In the genomic region with DNA sequence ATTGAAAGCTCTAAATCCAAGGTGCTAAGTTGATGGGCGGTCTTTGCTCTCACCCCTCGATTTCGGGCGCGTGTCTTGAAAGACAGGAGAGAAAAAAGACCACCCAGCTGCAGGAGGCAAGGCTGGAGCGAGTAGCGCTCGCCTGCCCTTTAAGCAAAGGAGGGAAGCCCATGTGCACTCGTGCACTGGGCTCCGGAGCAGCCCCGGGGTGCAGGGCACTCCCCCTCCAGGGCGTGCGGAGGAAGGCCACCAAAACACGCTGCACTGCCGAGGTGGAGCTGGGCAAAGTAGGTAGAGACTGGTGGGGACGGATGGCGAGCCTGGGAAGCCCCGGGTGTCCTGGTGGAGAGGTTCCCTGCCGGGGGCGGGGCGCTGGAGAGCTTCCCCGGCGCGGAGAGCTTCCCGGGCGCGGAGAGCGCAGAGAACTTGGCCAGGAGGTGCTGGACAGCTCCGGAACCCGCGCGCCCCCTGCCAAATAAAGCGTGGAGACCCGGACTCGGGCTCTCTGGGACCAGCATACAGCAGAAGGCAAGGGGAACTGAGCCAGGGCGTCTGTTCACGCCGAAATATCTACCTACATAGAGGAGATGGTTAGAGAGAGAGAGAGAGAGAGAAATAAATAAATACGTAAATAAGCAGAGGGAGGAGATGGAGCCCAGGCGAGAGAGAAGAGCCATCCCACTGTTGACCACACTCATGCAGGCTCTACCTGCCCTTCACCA, we compare ENCODE assay signal across 1 cellular context.
A peak's percentile ranks its signal among the peaks of the same experiment; 100 is the strongest.
TF ChIP-seq lines count a peak whose summit lies in the region.

No MANE protein-coding gene starts in this region.

TF ChIP-seq in HEK293, 187 proteins besides CTCF, POLR2A, EP300 and RAD21 (continued from another document and continues in another):
- TF ChIP-seq, protein P1, sequence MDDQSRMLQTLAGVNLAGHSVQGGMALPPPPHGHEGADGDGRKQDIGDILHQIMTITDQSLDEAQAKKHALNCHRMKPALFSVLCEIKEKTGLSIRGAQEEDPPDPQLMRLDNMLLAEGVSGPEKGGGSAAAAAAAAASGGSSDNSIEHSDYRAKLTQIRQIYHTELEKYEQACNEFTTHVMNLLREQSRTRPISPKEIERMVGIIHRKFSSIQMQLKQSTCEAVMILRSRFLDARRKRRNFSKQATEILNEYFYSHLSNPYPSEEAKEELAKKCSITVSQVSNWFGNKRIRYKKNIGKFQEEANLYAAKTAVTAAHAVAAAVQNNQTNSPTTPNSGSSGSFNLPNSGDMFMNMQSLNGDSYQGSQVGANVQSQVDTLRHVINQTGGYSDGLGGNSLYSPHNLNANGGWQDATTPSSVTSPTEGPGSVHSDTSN (CRISPR knock-in tag; IDR thresholded peaks at IDR 0.05) = no peak
- TF ChIP-seq ZNF341 (tag by site-specific recombination; IDR thresholded peaks at IDR 0.05; ENCODE audit: low read depth) (peak; percentile 94), ZNF112 (tag by site-specific recombination; IDR thresholded peaks at IDR 0.05) (no peak), ZNF169 (tag by site-specific recombination; IDR thresholded peaks at IDR 0.05) (no peak), MZF1 (tag by site-specific recombination; IDR thresholded peaks at IDR 0.05; ENCODE audit: borderline replicate concordance) (peak; percentile 47), ZNF2 (tag by site-specific recombination; IDR thresholded peaks at IDR 0.05) (peak; percentile 83), YY1 (tag by site-specific recombination; IDR thresholded peaks at IDR 0.05) (no peak), HOXC10 (CRISPR knock-in tag; IDR thresholded peaks at IDR 0.05) (no peak), ZNF544 (tag by site-specific recombination; IDR thresholded peaks at IDR 0.05) (no peak), ZNF184 (tag by site-specific recombination; IDR thresholded peaks at IDR 0.05) (no peak), ZNF561 (tag by site-specific recombination; IDR thresholded peaks at IDR 0.05; ENCODE audit: borderline replicate concordance) (0 out of 2 replicates have a peak, but pooled peaks have one; percentile 71), ZSCAN23 (tag by site-specific recombination; IDR thresholded peaks at IDR 0.05) (no peak), ZNF623 (tag by site-specific recombination; IDR thresholded peaks at IDR 0.05) (no peak), WT1 (tag by site-specific recombination; IDR thresholded peaks at IDR 0.05) (no peak), ZNF221 (tag by site-specific recombination; IDR thresholded peaks at IDR 0.05; ENCODE audit: borderline replicate concordance) (no peak), YY2 (tag by site-specific recombination; IDR thresholded peaks at IDR 0.05) (no peak), ZNF621 (tag by site-specific recombination; IDR thresholded peaks at IDR 0.05) (no peak), KLF7 (tag by site-specific recombination; IDR thresholded peaks at IDR 0.05; ENCODE audit: borderline replicate concordance) (no peak), ZNF701 (tag by site-specific recombination; IDR thresholded peaks at IDR 0.05) (no peak), ZNF248 (tag by site-specific recombination; IDR thresholded peaks at IDR 0.05) (no peak), ZSCAN16 (tag by site-specific recombination; IDR thresholded peaks at IDR 0.05) (no peak), ZFP41 (tag by site-specific recombination; IDR thresholded peaks at IDR 0.05; ENCODE audit: borderline replicate concordance) (no peak), KLF16 (tag by site-specific recombination; IDR thresholded peaks at IDR 0.05) (peak; percentile 66; the same call in 1 of the 2 replicates), HOXA7 (CRISPR knock-in tag; IDR thresholded peaks at IDR 0.05; ENCODE audit: borderline replicate concordance) (no peak), GLIS1 (tag by site-specific recombination; IDR thresholded peaks at IDR 0.05) (peak; percentile 67), ZNF366 (tag by site-specific recombination; conservative IDR thresholded peaks at IDR 0.05) (peak; percentile 86), KLF8 (tag by site-specific recombination; IDR thresholded peaks at IDR 0.05) (peak; percentile 44; the same call in 1 of the 2 replicates), PRDM1 (tag by site-specific recombination; IDR thresholded peaks at IDR 0.05) (no peak), ZNF155 (tag by site-specific recombination; IDR thresholded peaks at IDR 0.05) (no peak), ZNF133 (tag by site-specific recombination; IDR thresholded peaks at IDR 0.05) (no peak)
- TF ChIP-seq, protein P2, sequence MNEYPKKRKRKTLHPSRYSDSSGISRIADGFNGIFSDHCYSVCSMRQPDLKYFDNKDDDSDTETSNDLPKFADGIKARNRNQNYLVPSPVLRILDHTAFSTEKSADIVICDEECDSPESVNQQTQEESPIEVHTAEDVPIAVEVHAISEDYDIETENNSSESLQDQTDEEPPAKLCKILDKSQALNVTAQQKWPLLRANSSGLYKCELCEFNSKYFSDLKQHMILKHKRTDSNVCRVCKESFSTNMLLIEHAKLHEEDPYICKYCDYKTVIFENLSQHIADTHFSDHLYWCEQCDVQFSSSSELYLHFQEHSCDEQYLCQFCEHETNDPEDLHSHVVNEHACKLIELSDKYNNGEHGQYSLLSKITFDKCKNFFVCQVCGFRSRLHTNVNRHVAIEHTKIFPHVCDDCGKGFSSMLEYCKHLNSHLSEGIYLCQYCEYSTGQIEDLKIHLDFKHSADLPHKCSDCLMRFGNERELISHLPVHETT (tag by site-specific recombination; IDR thresholded peaks at IDR 0.05) = no peak
- TF ChIP-seq, protein P3, sequence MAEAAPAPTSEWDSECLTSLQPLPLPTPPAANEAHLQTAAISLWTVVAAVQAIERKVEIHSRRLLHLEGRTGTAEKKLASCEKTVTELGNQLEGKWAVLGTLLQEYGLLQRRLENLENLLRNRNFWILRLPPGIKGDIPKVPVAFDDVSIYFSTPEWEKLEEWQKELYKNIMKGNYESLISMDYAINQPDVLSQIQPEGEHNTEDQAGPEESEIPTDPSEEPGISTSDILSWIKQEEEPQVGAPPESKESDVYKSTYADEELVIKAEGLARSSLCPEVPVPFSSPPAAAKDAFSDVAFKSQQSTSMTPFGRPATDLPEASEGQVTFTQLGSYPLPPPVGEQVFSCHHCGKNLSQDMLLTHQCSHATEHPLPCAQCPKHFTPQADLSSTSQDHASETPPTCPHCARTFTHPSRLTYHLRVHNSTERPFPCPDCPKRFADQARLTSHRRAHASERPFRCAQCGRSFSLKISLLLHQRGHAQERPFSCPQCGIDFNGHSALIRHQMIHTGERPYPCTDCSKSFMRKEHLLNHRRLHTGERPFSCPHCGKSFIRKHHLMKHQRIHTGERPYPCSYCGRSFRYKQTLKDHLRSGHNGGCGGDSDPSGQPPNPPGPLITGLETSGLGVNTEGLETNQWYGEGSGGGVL (tag by site-specific recombination; IDR thresholded peaks at IDR 0.05) = peak; percentile 88
- TF ChIP-seq, protein P4, sequence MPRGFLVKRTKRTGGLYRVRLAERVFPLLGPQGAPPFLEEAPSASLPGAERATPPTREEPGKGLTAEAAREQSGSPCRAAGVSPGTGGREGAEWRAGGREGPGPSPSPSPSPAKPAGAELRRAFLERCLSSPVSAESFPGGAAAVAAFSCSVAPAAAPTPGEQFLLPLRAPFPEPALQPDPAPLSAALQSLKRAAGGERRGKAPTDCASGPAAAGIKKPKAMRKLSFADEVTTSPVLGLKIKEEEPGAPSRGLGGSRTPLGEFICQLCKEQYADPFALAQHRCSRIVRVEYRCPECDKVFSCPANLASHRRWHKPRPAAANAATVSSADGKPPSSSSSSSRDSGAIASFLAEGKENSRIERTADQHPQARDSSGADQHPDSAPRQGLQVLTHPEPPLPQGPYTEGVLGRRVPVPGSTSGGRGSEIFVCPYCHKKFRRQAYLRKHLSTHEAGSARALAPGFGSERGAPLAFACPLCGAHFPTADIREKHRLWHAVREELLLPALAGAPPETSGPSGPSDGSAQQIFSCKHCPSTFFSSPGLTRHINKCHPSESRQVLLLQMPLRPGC (tag by site-specific recombination; IDR thresholded peaks at IDR 0.05) = no peak
- TF ChIP-seq, protein P5, sequence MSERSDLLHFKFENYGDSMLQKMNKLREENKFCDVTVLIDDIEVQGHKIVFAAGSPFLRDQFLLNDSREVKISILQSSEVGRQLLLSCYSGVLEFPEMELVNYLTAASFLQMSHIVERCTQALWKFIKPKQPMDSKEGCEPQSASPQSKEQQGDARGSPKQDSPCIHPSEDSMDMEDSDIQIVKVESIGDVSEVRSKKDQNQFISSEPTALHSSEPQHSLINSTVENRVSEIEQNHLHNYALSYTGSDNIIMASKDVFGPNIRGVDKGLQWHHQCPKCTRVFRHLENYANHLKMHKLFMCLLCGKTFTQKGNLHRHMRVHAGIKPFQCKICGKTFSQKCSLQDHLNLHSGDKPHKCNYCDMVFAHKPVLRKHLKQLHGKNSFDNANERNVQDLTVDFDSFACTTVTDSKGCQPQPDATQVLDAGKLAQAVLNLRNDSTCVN (tag by site-specific recombination; optimal IDR thresholded peaks at IDR 0.05) = peak; percentile 83
- TF ChIP-seq, protein P6, sequence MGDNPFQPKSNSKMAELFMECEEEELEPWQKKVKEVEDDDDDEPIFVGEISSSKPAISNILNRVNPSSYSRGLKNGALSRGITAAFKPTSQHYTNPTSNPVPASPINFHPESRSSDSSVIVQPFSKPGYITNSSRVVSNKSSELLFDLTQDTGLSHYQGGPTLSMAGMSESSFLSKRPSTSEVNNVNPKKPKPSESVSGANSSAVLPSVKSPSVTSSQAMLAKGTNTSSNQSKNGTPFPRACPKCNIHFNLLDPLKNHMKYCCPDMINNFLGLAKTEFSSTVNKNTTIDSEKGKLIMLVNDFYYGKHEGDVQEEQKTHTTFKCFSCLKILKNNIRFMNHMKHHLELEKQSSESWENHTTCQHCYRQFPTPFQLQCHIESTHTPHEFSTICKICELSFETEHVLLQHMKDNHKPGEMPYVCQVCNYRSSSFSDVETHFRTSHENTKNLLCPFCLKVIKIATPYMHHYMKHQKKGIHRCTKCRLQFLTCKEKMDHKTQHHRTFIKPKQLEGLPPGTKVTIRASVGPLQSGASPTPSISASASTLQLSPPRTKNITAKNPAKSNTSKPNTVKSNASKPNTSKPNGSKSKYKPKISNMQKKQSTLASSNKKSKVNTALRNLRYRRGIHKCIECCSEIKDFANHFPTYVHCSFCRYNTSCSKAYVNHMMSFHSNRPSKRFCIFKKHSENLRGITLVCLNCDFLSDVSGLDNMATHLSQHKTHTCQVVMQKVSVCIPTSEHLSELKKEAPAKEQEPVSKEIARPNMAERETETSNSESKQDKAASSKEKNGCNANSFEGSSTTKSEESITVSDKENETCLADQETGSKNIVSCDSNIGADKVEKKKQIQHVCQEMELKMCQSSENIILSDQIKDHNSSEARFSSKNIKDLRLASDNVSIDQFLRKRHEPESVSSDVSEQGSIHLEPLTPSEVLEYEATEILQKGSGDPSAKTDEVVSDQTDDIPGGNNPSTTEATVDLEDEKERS (tag by site-specific recombination; IDR thresholded peaks at IDR 0.05) = no peak
- TF ChIP-seq, protein P7, sequence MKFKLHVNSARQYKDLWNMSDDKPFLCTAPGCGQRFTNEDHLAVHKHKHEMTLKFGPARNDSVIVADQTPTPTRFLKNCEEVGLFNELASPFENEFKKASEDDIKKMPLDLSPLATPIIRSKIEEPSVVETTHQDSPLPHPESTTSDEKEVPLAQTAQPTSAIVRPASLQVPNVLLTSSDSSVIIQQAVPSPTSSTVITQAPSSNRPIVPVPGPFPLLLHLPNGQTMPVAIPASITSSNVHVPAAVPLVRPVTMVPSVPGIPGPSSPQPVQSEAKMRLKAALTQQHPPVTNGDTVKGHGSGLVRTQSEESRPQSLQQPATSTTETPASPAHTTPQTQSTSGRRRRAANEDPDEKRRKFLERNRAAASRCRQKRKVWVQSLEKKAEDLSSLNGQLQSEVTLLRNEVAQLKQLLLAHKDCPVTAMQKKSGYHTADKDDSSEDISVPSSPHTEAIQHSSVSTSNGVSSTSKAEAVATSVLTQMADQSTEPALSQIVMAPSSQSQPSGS (tag by site-specific recombination; IDR thresholded peaks at IDR 0.05; ENCODE audit: low read depth) = no peak
- TF ChIP-seq, protein P8, sequence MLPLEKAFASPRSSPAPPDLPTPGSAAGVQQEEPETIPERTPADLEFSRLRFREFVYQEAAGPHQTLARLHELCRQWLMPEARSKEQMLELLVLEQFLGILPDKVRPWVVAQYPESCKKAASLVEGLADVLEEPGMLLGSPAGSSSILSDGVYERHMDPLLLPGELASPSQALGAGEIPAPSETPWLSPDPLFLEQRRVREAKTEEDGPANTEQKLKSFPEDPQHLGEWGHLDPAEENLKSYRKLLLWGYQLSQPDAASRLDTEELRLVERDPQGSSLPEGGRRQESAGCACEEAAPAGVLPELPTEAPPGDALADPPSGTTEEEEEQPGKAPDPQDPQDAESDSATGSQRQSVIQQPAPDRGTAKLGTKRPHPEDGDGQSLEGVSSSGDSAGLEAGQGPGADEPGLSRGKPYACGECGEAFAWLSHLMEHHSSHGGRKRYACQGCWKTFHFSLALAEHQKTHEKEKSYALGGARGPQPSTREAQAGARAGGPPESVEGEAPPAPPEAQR (tag by site-specific recombination; IDR thresholded peaks at IDR 0.05) = no peak
- TF ChIP-seq, protein P9, sequence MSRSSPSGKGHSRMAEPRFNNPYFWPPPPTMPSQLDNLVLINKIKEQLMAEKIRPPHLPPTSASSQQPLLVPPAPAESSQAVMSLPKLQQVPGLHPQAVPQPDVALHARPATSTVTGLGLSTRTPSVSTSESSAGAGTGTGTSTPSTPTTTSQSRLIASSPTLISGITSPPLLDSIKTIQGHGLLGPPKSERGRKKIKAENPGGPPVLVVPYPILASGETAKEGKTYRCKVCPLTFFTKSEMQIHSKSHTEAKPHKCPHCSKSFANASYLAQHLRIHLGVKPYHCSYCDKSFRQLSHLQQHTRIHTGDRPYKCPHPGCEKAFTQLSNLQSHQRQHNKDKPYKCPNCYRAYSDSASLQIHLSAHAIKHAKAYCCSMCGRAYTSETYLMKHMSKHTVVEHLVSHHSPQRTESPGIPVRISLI (tag by site-specific recombination; IDR thresholded peaks at IDR 0.05) = no peak
- TF ChIP-seq, protein P10, sequence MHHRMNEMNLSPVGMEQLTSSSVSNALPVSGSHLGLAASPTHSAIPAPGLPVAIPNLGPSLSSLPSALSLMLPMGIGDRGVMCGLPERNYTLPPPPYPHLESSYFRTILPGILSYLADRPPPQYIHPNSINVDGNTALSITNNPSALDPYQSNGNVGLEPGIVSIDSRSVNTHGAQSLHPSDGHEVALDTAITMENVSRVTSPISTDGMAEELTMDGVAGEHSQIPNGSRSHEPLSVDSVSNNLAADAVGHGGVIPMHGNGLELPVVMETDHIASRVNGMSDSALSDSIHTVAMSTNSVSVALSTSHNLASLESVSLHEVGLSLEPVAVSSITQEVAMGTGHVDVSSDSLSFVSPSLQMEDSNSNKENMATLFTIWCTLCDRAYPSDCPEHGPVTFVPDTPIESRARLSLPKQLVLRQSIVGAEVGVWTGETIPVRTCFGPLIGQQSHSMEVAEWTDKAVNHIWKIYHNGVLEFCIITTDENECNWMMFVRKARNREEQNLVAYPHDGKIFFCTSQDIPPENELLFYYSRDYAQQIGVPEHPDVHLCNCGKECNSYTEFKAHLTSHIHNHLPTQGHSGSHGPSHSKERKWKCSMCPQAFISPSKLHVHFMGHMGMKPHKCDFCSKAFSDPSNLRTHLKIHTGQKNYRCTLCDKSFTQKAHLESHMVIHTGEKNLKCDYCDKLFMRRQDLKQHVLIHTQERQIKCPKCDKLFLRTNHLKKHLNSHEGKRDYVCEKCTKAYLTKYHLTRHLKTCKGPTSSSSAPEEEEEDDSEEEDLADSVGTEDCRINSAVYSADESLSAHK (tag by site-specific recombination; IDR thresholded peaks at IDR 0.05) = no peak
